ENCODE assay signal across 17 cellular contexts in genomic region chr1:201543871-201544521, GRCh38. TPM values are rescaled to one million over a fixed set of nuclear protein-coding genes. Genes with fewer than 3 reads are reported as not detected.
DNase-seq lines count a peak whose midpoint lies in the region; ATAC-seq and TF ChIP-seq lines count a peak whose summit lies in the region.
"Had no signal": no experiment of that assay in that cellular context is flagged by ENCODE, and none has a peak within 500 bp of the region (broad histone marks: within the 10 kb centered on the region; RNA-seq: fewer than 3 reads in every experiment).

No MANE protein-coding gene starts in this region.

- H3K27me3 Mint-ChIP-seq in osteocyte (ENCODE audit: unreplicated experiment), result no peaks in the 10 kb centered on the region
- H3K27me3 Mint-ChIP-seq in immature natural killer cell (ENCODE audit: low read depth in 3 of 3), result peaks cover 6 to 17% (median 15%) of the 10 kb centered on the region in 3 donors

- H3K36me3 Mint-ChIP-seq in osteocyte (ENCODE audit: unreplicated experiment) (no peaks in the 10 kb centered on the region), immature natural killer cell (peaks cover 0 to 3% (median 3%) of the 10 kb centered on the region in 3 donors)

- peaks cover 5% of the 10 kb centered on the region for H3K9me3 Mint-ChIP-seq in osteocyte (ENCODE audit: unreplicated experiment)
- H3K9me3 Mint-ChIP-seq in immature natural killer cell, result no peaks in the 10 kb centered on the region
- H3K9me3 Mint-ChIP-seq: stimulated activated naive CD8-positive, alpha-beta T cell treated with anti-CD3 and anti-CD28 coated beads, Interleukin-15, Interleukin-2, amounts not matched to agents 100 ng/mL and 50 ng/mL, for 24 hours had no signal

- intact Hi-C loops in sigmoid colon (cut with DNase I), result no loop called here

- H3K36me3 ChIP-seq in esophagus (ENCODE audit: control insufficient read depth in 2 of 2, insufficient read depth in 2 of 2, low read length in 1 of 2), result no peaks in the 10 kb centered on the region
- H3K36me3 ChIP-seq in sigmoid colon, result no peaks in the 10 kb centered on the region

- no peaks in the 10 kb centered on the region for H3K9me3 ChIP-seq in esophagus (ENCODE audit: control insufficient read depth in 2 of 2, insufficient read depth in 1 of 2, low read depth in 1 of 2, low read length in 1 of 2)
- H3K9me3 ChIP-seq in sigmoid colon, result no peaks in the 10 kb centered on the region
- H3K9me3 ChIP-seq: SJSA1 had no signal

- no peak for TF ChIP-seq EP300 in sigmoid colon (IDR thresholded peaks at IDR 0.05)

- no peak for TF ChIP-seq POLR2A in sigmoid colon (IDR thresholded peaks at IDR 0.05)

- H3K27ac Mint-ChIP-seq in osteocyte (ENCODE audit: unreplicated experiment), result peak overlapping the region; percentile 84
- no peak overlapping the region for H3K27ac Mint-ChIP-seq in immature natural killer cell
- H3K27ac Mint-ChIP-seq: stimulated activated naive CD8-positive, alpha-beta T cell treated with anti-CD3 and anti-CD28 coated beads, Interleukin-15, Interleukin-2, amounts not matched to agents 100 ng/mL and 50 ng/mL, for 24 hours had no signal

- peak overlapping the region; percentile 1 to 3 for H3K27ac ChIP-seq in esophagus (ENCODE audit: low read depth in 2 of 2, low read length in 1 of 2)
- no peak overlapping the region for H3K27ac ChIP-seq in RWPE1
- no peak overlapping the region for H3K27ac ChIP-seq in sigmoid colon
- H3K27ac ChIP-seq: SJSA1 had no signal

- H3K27me3 ChIP-seq in esophagus (ENCODE audit: control insufficient read depth in 1 of 2, insufficient read depth in 2 of 2, low read length in 2 of 2), result no peaks in the 10 kb centered on the region
- no peaks in the 10 kb centered on the region for H3K27me3 ChIP-seq in sigmoid colon
- H3K27me3 ChIP-seq: SJSA1 had no signal

- H3K4me3 ChIP-seq in AG10803 (ENCODE audit: low read length), result no peak overlapping the region
- H3K4me3 ChIP-seq in esophagus (ENCODE audit: low read depth in 1 of 2, low read length in 2 of 2), result no peak overlapping the region
- H3K4me3 ChIP-seq in sigmoid colon, result no peak overlapping the region
- H3K4me3 ChIP-seq: SJSA1 had no signal

- ATAC-seq in HG02885 (IDR thresholded peaks at IDR 0.05; ENCODE audit: poor library complexity, unreplicated experiment), result no peak

- peaks cover 3 to 8% of the 10 kb centered on the region in 2 donors for H3K4me1 ChIP-seq in esophagus (ENCODE audit: control insufficient read depth in 2 of 2, insufficient read depth in 2 of 2, low read length in 1 of 2)
- peaks cover 0 to 57% (median 28%) of the 10 kb centered on the region in 4 donors for H3K4me1 ChIP-seq in sigmoid colon

- CTCF ChIA-PET in RWPE1 (lab: Yijun Ruan, JAX), result interaction anchor here (0.7 to 1.1 kb wide), 4 partner anchors 13 to 439 kb away, joined by 3 to 4 read pairs (median 3); partner anchors contain the start of gene RNPEP

- H3K4me1 Mint-ChIP-seq in osteocyte (ENCODE audit: unreplicated experiment) (peaks cover 53% of the 10 kb centered on the region), immature natural killer cell (peaks cover 0 to 6% of the 10 kb centered on the region in 2 donors)

- POLR2A ChIA-PET in RWPE1 (lab: Yijun Ruan, JAX; ENCODE audit: low non-redundant PET), result no interaction called here

- no peak overlapping the region for H3K4me3 Mint-ChIP-seq in osteocyte (ENCODE audit: unreplicated experiment)
- no peak overlapping the region for H3K4me3 Mint-ChIP-seq in immature natural killer cell
- H3K4me3 Mint-ChIP-seq: stimulated activated naive CD8-positive, alpha-beta T cell treated with anti-CD3 and anti-CD28 coated beads, Interleukin-15, Interleukin-2, amounts not matched to agents 100 ng/mL and 50 ng/mL, for 24 hours had no signal

- 0 out of 2 replicates have a peak, but pooled peaks have one; percentile 0 for TF ChIP-seq CTCF in AG10803 (conservative IDR thresholded peaks at IDR 0.05; ENCODE audit: low read length)
- TF ChIP-seq CTCF in osteocyte (IDR thresholded peaks at IDR 0.05), result no peak
- no peak for TF ChIP-seq CTCF in RWPE1 (conservative IDR thresholded peaks at IDR 0.05; ENCODE audit: low read depth)
- TF ChIP-seq CTCF in sigmoid colon (IDR thresholded peaks at IDR 0.05), result no peak

- DNase-seq in AG10803 (ENCODE audit: low read depth) (peak; percentile 52), HT1080 (ENCODE audit: low read depth) (peak; percentile 58), osteocyte (ENCODE audit: extremely low spot score, unreplicated experiment) (no peak), RWPE1 (ENCODE audit: low spot score) (no peak), sigmoid colon (no peak), immature natural killer cell (no peak)
- DNase-seq: activated CD4-positive, alpha-beta T cell treated with anti-CD3 and anti-CD28 coated beads for 4 hours; activated effector memory CD4-positive, alpha-beta T cell treated with Interleukin-2 at 50 U/mL for 16 hours; effector CD8-positive, alpha-beta T cell; hypothalamus; kidney glomerular epithelial cell; NCI-H1417; T1000 had no signal

- WGBS in esophagus, 2 donors, result 78 to 86% methylated on average over 7 of the region's 7 CpGs
- 80 to 81% methylated on average over 7 of the region's 7 CpGs for WGBS in sigmoid colon, 2 donors

RNA-seq across cellular contexts. Expression of gene NAV1, which starts 5.1 kb away (rescaled TPM):
- total RNA-seq in HT1080 (2014; rRNA removed; shearing (Covaris generic)), result 24.2 and 40.6 TPM in 2 replicates
- 46.8 and 65.2 TPM in 2 replicates for polyA plus RNA-seq in HT1080 (2015; cell fraction: cytosol; rRNA removed)
- 89.6 and 123 TPM in 2 replicates for polyA plus RNA-seq in HT1080 (2015; cell fraction: nucleus; rRNA removed)
- 1 to 10 TPM; 3.9 to 4.6 TPM for polyA plus RNA-seq in esophagus
- 286 and 288 TPM in 2 replicates for total RNA-seq in osteocyte
- total RNA-seq in sigmoid colon, result 10 to 100 TPM; 17.1 to 44.9 (median 20.9) TPM
- polyA plus RNA-seq in sigmoid colon, result 1 to 10 TPM; 1.8 to 8.2 (median 3.0) TPM
- under 1 TPM in 2 of 3 donors, not detected in 1; 0.23 to 0.56 TPM for polyA plus RNA-seq in immature natural killer cell

RNA-seq across cellular contexts. Expression of gene CSRP1, which starts 37.1 kb away (rescaled TPM):
- 516 and 694 TPM in 2 replicates for total RNA-seq in HT1080 (2014; rRNA removed; shearing (Covaris generic))
- 857 and 1,112 TPM in 2 replicates for polyA plus RNA-seq in HT1080 (2015; cell fraction: cytosol; rRNA removed)
- 468 and 520 TPM in 2 replicates for polyA plus RNA-seq in HT1080 (2015; cell fraction: nucleus; rRNA removed)
- polyA plus RNA-seq in esophagus, result 100 to 1,000 TPM; 174 to 333 TPM
- total RNA-seq in osteocyte, result 0.56 and 1.6 TPM in 2 replicates
- 1,000 to 10,000 TPM; 4,737 to 8,467 (median 6,048) TPM for total RNA-seq in sigmoid colon
- 100 to 1,000 TPM; 189 to 296 (median 264) TPM for polyA plus RNA-seq in sigmoid colon
- 10 to 100 TPM; 58.0 to 72.9 (median 61.8) TPM for polyA plus RNA-seq in immature natural killer cell

Comparison
In these comparisons a context has a peak if more than half of its experiments do, and no peak if none do; other contexts are left out.
1. DNase-seq: peak in AG10803 (single experiment) and HT1080 (single experiment); none in osteocyte (single experiment), RWPE1 (single experiment), sigmoid colon (single experiment) and immature natural killer cell (0 of 3).
2. H3K27ac ChIP-seq: peak in esophagus (2 of 2); none in RWPE1 (single experiment) and sigmoid colon (0 of 4).
3. RNA of gene CSRP1, which starts 37.1 kb away (total RNA-seq): 4,737 to 8,467 TPM in sigmoid colon and 516 to 694 TPM in HT1080; 0.56 to 1.6 TPM in osteocyte; every median in the first group is over 100 times any median in the second.